1 cellular context compared by ENCODE assay signal in the genomic region with DNA sequence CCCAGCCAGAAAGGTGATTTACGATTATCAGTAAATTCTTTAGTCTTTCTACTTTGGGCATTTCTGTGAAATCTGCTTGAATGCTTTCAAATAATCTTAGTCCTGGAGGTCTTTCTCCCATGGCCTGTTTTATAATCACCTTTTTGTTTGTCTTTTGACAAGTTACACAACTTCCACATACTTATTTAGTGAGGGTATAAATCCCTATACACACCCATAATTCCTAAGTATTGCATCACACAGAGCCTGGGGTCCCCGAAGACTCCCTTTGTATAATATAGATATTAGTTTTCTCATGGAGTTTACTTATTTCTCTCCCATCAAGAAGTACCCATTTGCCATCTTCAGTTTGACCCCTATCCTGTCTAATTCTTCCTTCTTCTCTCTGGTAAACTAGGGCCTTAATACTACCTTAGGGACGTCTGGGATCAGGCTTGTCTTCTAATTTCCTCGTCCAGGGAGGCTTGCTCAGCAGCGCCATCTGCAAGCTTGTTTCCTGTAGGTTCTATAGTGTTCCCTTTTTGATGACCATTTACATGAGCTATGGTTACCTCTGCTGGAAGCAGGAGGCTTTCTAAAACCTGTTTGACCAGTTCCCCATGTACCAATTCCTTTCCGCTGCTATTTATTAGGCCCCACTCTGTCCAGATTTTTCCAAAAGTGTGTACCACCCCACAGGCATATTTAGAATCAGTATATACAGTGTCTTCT.
TF ChIP-seq lines count a peak whose summit lies in the region.

No MANE protein-coding gene starts in this region.

TF ChIP-seq in Ishikawa, 13 proteins besides CTCF, POLR2A, EP300 and RAD21 (continued from another document):
- TF ChIP-seq FOXM1 (IDR thresholded peaks at IDR 0.05; ENCODE audit: borderline replicate concordance, low read depth), result 0 out of 2 replicates have a peak, but pooled peaks have one; percentile 29
- 0 out of 2 replicates have a peak, but pooled peaks have one; percentile 34 for TF ChIP-seq TCF12 (IDR thresholded peaks at IDR 0.05; ENCODE audit: low read depth)
- no peak for TF ChIP-seq CREB1 (IDR thresholded peaks at IDR 0.05; ENCODE audit: low read depth)
- TF ChIP-seq TAF1 (IDR thresholded peaks at IDR 0.05; ENCODE audit: low read depth), result no peak
- TF ChIP-seq ZBTB7A (IDR thresholded peaks at IDR 0.05; ENCODE audit: low read depth), result no peak
